8 cellular contexts compared by ENCODE assay signal in the genomic region with DNA sequence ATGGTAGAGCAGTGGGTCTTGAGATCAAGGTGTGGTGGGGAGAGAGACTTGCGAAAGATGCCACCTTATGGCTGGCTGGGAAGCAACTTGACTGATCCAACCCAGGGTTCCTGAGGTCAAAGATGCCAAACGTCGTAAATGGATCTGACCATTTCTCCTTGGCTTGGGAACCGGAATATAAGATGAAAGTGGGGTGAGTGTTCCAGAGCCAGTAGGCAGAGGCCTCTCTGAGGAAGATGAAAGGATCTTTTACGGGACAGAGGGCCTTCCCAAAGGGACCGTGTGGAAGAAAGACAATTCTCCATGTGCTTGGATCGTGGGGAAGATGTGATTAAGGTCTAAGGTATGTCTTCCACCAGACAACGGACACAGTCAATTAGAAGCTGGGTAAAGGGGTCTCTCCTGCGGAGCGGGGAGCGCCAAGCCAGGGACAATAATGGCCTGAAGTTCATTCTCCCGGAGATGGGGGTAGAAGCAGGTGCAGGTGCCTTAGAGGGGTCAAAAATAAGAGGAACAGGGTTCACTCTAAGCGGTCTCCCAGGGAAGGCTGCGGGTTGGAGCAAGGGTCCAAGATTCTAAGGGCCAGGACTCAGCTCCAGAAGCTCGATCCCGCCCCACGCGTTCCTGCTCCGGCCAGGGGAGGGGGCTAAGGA. TPM values are rescaled to one million over a fixed set of nuclear protein-coding genes. Genes with fewer than 3 reads are reported as not detected.
DNase-seq lines count a peak whose midpoint lies in the region; ATAC-seq and TF ChIP-seq lines count a peak whose summit lies in the region.

No MANE protein-coding gene starts in this region.

- H3K9ac ChIP-seq in BLaER1 (peak overlapping the region; percentile 91), adipocyte (ENCODE audit: low read length) (peak overlapping the region; percentile 98)

- peaks cover 31% of the 10 kb centered on the region for H3K36me3 ChIP-seq in BLaER1
- H3K36me3 ChIP-seq in adipocyte (ENCODE audit: control insufficient read depth, insufficient read depth, low read length, severe bottlenecking) = peaks cover 14% of the 10 kb centered on the region
- no peaks in the 10 kb centered on the region for H3K36me3 ChIP-seq in kidney epithelial cell (ENCODE audit: control insufficient read depth, insufficient read depth, low read length)
- H3K36me3 ChIP-seq in thoracic aorta = peaks cover 4% of the 10 kb centered on the region

- peak overlapping the region; percentile 89 for H3K4me2 ChIP-seq in BLaER1

- peak overlapping the region; percentile 88 for H3K27ac ChIP-seq in BLaER1
- H3K27ac ChIP-seq in thoracic aorta = peak overlapping the region; percentile 76 to 84

- H3K27me3 ChIP-seq in BLaER1 (no peaks in the 10 kb centered on the region), adipocyte (replicated peaks; ENCODE audit: control insufficient read depth, insufficient read depth, low read length) (no peaks in the 10 kb centered on the region), kidney epithelial cell (ENCODE audit: control insufficient read depth, insufficient read depth, low read length) (no peaks in the 10 kb centered on the region), thoracic aorta (replicated peaks; ENCODE audit: insufficient read depth) (no peaks in the 10 kb centered on the region)

- peak; percentile 4 for ATAC-seq in HG03060 (IDR thresholded peaks at IDR 0.05; ENCODE audit: low read depth, unreplicated experiment)
- no peak for ATAC-seq in thoracic aorta (ENCODE audit: insufficient number of reproducible peaks, low FRiP score, low read depth)
- no peak for ATAC-seq in HG02759 (IDR thresholded peaks at IDR 0.05; ENCODE audit: unreplicated experiment)

- peaks cover 51% of the 10 kb centered on the region for H4K20me1 ChIP-seq in BLaER1

- H3K4me3 ChIP-seq in BLaER1 (peak overlapping the region; percentile 88), adipocyte (ENCODE audit: low read length) (peak overlapping the region; percentile 97), kidney epithelial cell (ENCODE audit: low read depth, low read length) (peak overlapping the region; percentile 76), thoracic aorta (peak overlapping the region; percentile 92)

- H3K4me1 ChIP-seq in BLaER1 (peaks cover 27% of the 10 kb centered on the region), adipocyte (ENCODE audit: control insufficient read depth, insufficient read depth, low read length) (peaks cover 34% of the 10 kb centered on the region), thoracic aorta (ENCODE audit: control insufficient read depth in 1 of 2, low read depth in 2 of 2) (peaks cover 18 to 38% of the 10 kb centered on the region in 2 donors)

- DNase-seq in adipocyte (ENCODE audit: low read depth) = peak; percentile 64
- DNase-seq in kidney epithelial cell (ENCODE audit: low read depth) = no peak
- no peak for DNase-seq in thoracic aorta (ENCODE audit: low spot score)
- no peak for DNase-seq in NK-92 (lab: John Stamatoyannopoulos, UW; ENCODE audit: unreplicated experiment)
- DNase-seq in germinal center (ENCODE audit: low spot score) = no peak

- H3K9me3 ChIP-seq in BLaER1 (no peaks in the 10 kb centered on the region), adipocyte (ENCODE audit: control insufficient read depth, low read length) (no peaks in the 10 kb centered on the region), thoracic aorta (no peaks in the 10 kb centered on the region)

- TF ChIP-seq CTCF in kidney epithelial cell (IDR thresholded peaks at IDR 0.05; ENCODE audit: insufficient read depth, low read length, poor library complexity, severe bottlenecking) = no peak
- no peak for TF ChIP-seq CTCF in thoracic aorta (IDR thresholded peaks at IDR 0.05)

RNA-seq across cellular contexts. Expression of gene FXR2, which starts 0.8 kb away (rescaled TPM):
- total RNA-seq in kidney epithelial cell (43.0 and 45.7 TPM in 2 replicates), thoracic aorta (10 to 100 TPM; 42.8 to 53.9 TPM)

RNA-seq across cellular contexts. Expression of gene SAT2, which starts 13.7 kb away (rescaled TPM):
- 61.6 and 76.0 TPM in 2 replicates for total RNA-seq in kidney epithelial cell
- 10 to 100 TPM; 29.8 to 30.9 TPM for total RNA-seq in thoracic aorta

RNA-seq across cellular contexts. Expression of gene SHBG, which starts 16.0 kb away (rescaled TPM):
- total RNA-seq in kidney epithelial cell = 0.79 TPM in 1 of 2 replicates, not detected in the other
- total RNA-seq in thoracic aorta = not detected

RNA-seq across cellular contexts. Expression of gene SOX15, which starts 24.0 kb away (rescaled TPM):
- 1.8 and 3.4 TPM in 2 replicates for total RNA-seq in kidney epithelial cell
- 1 to 10 TPM in 1 of 2 donors, under 1 TPM in 1; 0.81 to 2.8 TPM for total RNA-seq in thoracic aorta

RNA-seq across cellular contexts. Expression of gene MPDU1, which starts 30.2 kb away (rescaled TPM):
- total RNA-seq in kidney epithelial cell = 161 and 187 TPM in 2 replicates
- total RNA-seq in thoracic aorta = 10 to 100 TPM; 31.1 to 38.9 TPM
